8 cellular contexts compared by ENCODE assay signal in the genomic region with DNA sequence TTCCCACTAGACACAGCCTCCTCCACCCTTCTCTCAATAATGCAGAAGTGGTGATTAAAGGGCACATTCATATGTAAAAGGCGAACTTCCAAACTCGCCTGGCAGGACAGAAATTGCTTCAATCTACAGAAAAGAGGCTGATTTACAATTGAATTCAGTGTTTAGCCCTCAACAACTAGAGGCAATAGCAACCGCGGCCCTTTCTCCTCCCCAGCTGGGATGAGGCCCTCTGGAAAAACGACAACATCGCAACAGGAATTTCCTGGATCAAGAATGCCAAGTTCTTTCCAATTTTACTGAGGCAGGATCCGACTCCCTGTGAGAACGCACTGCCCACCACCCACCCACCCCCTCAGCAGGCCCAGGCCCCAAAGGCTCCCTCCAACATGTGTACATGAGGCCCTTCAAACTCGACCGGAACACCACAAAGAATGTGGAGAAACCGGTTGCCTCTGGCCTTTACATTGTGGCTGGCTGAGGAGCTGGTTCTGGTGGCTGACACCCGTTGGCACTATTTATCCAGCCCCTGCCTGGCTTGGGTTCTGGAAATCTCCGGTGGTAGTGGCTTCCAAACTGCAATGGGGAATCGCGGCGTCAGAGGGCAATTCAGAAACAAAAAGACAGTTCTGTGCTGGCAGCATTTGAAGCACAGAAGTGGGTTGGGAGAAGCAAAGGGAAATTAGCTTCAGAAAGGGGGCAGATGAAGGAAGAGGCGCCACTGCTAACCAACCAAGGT. TPM values are rescaled to one million over a fixed set of nuclear protein-coding genes. Genes with fewer than 3 reads are reported as not detected.
DNase-seq lines count a peak whose midpoint lies in the region; ATAC-seq and TF ChIP-seq lines count a peak whose summit lies in the region.

No MANE protein-coding gene starts in this region.

- peak overlapping the region; percentile 35 for H2AFZ ChIP-seq in parathyroid adenoma

- H3K9me3 ChIP-seq in HUES6 (ENCODE audit: control insufficient read depth, insufficient read depth, low read depth, low read length) (no peaks in the 10 kb centered on the region), adipocyte (ENCODE audit: control insufficient read depth, low read length) (no peaks in the 10 kb centered on the region), parathyroid adenoma (ENCODE audit: control insufficient read depth, low read length) (no peaks in the 10 kb centered on the region)

- H3K27ac ChIP-seq in HUES6 (ENCODE audit: low read depth, low read length) (peak overlapping the region; percentile 99), parathyroid adenoma (peak overlapping the region; percentile 95)

- H3K4me1 ChIP-seq in HUES6 (ENCODE audit: control insufficient read depth, insufficient read depth, low read length), result peaks cover 87% of the 10 kb centered on the region
- peaks cover 66% of the 10 kb centered on the region for H3K4me1 ChIP-seq in adipocyte (ENCODE audit: control insufficient read depth, insufficient read depth, low read length)
- H3K4me1 ChIP-seq in parathyroid adenoma, result peaks cover 52% of the 10 kb centered on the region

- no peaks in the 10 kb centered on the region for H3K36me3 ChIP-seq in HUES6 (ENCODE audit: control insufficient read depth, insufficient read depth, low read length)
- H3K36me3 ChIP-seq in adipocyte (ENCODE audit: control insufficient read depth, insufficient read depth, low read length, severe bottlenecking), result no peaks in the 10 kb centered on the region
- H3K36me3 ChIP-seq in parathyroid adenoma (ENCODE audit: control insufficient read depth, insufficient read depth, low read length), result no peaks in the 10 kb centered on the region

- intact Hi-C loops in left cardiac atrium (cut with DNase I), result loop anchor here (2.0 to 5.0 kb wide), 2 partner anchors 38 to 39 kb away; a partner anchor contains a TSS

- DNase-seq in Ammon's horn (ENCODE audit: low spot score) (peak; percentile 81), adipocyte (ENCODE audit: low read depth) (peak; percentile 66), left cardiac atrium (peak; percentile 58), NCI-H82 treated with DMSO at 0.1 percent for 48 hours (lab: John Stamatoyannopoulos, UW; ENCODE audit: unreplicated experiment) (no peak), SHP77 (lab: John Stamatoyannopoulos, UW) (no peak)

- ATAC-seq in left cardiac atrium (peak; percentile 1 to 24), HG03469 (IDR thresholded peaks at IDR 0.05; ENCODE audit: unreplicated experiment) (no peak)

- peak overlapping the region; percentile 52 for H3K4me2 ChIP-seq in parathyroid adenoma (ENCODE audit: low read length)

- peak overlapping the region; percentile 98 for H3K9ac ChIP-seq in HUES6 (ENCODE audit: low read length)
- H3K9ac ChIP-seq in adipocyte (ENCODE audit: low read length), result peak overlapping the region; percentile 99
- H3K9ac ChIP-seq in parathyroid adenoma, result no peak overlapping the region

- H3K4me3 ChIP-seq in HUES6 (ENCODE audit: low read depth, low read length) (peak overlapping the region; percentile 56), adipocyte (ENCODE audit: low read length) (peak overlapping the region; percentile 73), parathyroid adenoma (ENCODE audit: low read depth, low read length) (no peak overlapping the region)

- H3K27me3 ChIP-seq in HUES6 (ENCODE audit: control insufficient read depth, insufficient read depth, low read length) (no peaks in the 10 kb centered on the region), adipocyte (replicated peaks; ENCODE audit: control insufficient read depth, insufficient read depth, low read length) (no peaks in the 10 kb centered on the region), parathyroid adenoma (ENCODE audit: control insufficient read depth, insufficient read depth, low read length) (no peaks in the 10 kb centered on the region)

- peaks cover 67% of the 10 kb centered on the region for H3K79me2 ChIP-seq in parathyroid adenoma

- TF ChIP-seq CTCF in parathyroid adenoma (IDR thresholded peaks at IDR 0.05), result no peak

RNA-seq across cellular contexts. Expression of a gene that starts 36.8 kb away (rescaled TPM):
- 10 to 100 TPM; 22.6 to 27.5 TPM for total RNA-seq in left cardiac atrium

Comparison
In these comparisons a context has a peak if more than half of its experiments do, and no peak if none do; other contexts are left out.
1. DNase-seq: peak in Ammon's horn (single experiment), adipocyte (single experiment) and left cardiac atrium (single experiment); none in NCI-H82 treated with DMSO at 0.1 percent for 48 hours (single experiment) and SHP77 (0 of 2).